1 cellular context compared by ENCODE assay signal in the genomic region with DNA sequence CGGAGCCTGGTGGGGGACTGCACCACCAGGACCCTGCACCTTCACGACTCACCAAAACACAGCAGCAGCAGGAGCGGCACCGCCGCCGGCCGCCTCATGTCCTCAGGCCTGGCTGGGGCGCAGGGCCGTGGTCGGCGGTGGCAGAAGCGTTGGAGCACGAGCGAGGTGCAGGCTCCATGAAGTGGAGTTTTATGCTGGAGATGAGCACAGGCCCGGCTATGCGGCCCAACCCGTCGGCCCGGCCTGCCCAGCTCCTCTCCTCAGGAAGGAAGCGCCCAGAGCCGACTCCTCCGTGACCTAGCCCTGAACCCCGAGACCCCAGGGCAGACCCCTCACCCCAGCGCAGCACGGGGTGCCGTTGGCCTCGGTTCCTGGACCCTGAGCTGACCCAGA.
TF ChIP-seq lines count a peak whose summit lies in the region.

Gene PRSS27 (minus strand): TSS at position 162 of the 393 bp plus-strand sequence. CDS start 64 bp downstream, at position 98.

TF ChIP-seq in SK-N-SH, 30 proteins besides CTCF, POLR2A, EP300 and RAD21 (continued from another document):
- no peak for TF ChIP-seq IRF3 (IDR thresholded peaks at IDR 0.05; ENCODE audit: low read depth, low read length)
- TF ChIP-seq RXRA (IDR thresholded peaks at IDR 0.05; ENCODE audit: borderline replicate concordance, low read depth): no peak
- TF ChIP-seq FOXJ3 (CRISPR knock-in tag; IDR thresholded peaks at IDR 0.05): no peak
- TF ChIP-seq, protein P1, sequence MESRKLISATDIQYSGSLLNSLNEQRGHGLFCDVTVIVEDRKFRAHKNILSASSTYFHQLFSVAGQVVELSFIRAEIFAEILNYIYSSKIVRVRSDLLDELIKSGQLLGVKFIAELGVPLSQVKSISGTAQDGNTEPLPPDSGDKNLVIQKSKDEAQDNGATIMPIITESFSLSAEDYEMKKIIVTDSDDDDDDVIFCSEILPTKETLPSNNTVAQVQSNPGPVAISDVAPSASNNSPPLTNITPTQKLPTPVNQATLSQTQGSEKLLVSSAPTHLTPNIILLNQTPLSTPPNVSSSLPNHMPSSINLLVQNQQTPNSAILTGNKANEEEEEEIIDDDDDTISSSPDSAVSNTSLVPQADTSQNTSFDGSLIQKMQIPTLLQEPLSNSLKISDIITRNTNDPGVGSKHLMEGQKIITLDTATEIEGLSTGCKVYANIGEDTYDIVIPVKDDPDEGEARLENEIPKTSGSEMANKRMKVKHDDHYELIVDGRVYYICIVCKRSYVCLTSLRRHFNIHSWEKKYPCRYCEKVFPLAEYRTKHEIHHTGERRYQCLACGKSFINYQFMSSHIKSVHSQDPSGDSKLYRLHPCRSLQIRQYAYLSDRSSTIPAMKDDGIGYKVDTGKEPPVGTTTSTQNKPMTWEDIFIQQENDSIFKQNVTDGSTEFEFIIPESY (IDR thresholded peaks at IDR 0.05; ENCODE audit: borderline replicate concordance, low read depth): no peak
- TF ChIP-seq, protein P2, sequence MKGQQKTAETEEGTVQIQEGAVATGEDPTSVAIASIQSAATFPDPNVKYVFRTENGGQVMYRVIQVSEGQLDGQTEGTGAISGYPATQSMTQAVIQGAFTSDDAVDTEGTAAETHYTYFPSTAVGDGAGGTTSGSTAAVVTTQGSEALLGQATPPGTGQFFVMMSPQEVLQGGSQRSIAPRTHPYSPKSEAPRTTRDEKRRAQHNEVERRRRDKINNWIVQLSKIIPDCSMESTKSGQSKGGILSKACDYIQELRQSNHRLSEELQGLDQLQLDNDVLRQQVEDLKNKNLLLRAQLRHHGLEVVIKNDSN (IDR thresholded peaks at IDR 0.05; ENCODE audit: borderline replicate concordance, low read depth): no peak
- no peak for TF ChIP-seq YY1 (IDR thresholded peaks at IDR 0.05; ENCODE audit: low read depth)
- TF ChIP-seq MXI1 (IDR thresholded peaks at IDR 0.05; ENCODE audit: low read depth, low read length): no peak
- TF ChIP-seq RCOR1 (IDR thresholded peaks at IDR 0.05; ENCODE audit: low read length): no peak
- TF ChIP-seq TAF1 (IDR thresholded peaks at IDR 0.05; ENCODE audit: borderline replicate concordance, low read depth, low read length): no peak
- no peak for TF ChIP-seq FOXM1 (IDR thresholded peaks at IDR 0.05; ENCODE audit: low read depth)
